13 cellular contexts compared by ENCODE assay signal in the genomic region with DNA sequence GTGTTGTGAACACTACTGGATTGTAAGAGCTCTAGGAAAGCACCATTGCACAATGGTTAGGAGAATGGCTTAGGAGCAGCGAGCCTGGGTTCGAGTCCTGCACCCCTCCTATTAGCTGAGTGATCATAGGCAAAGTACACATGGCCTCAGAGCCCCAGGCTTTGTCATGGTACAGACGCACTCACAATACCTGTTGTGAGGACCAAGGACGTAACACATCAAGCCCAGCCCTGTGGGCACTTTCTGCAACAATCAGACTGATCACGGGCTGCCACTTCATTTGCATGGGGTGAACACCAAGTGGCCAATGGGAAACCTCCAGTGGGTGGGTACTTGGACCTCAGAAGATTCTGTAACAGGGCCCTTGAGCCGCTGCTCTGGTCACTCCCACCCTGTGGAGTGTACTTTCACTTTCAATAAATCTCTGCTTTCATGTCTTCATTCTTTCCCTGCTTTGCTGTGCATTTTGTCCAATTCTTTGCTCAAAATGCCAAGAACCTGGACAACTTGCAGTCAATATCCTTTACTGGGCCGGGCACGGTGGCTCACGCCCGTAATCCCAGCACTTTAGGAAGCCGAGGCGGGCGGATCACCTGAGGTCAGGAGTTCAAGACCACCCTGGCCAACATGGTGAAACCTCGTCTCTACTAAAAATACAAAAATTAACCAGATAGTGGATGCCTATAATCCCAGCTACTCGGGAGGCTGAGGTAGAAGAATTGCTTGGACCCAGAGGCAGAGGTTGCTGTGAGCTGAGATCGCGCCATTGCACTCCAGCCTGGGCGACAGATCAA. TPM values are rescaled to one million over a fixed set of nuclear protein-coding genes. Genes with fewer than 3 reads are reported as not detected.
DNase-seq lines count a peak whose midpoint lies in the region; ATAC-seq, FAIRE-seq and TF ChIP-seq lines count a peak whose summit lies in the region.
"Had no signal": no experiment of that assay in that cellular context is flagged by ENCODE, and none has a peak within 500 bp of the region (broad histone marks: within the 10 kb centered on the region; RNA-seq: fewer than 3 reads in every experiment).

No MANE protein-coding gene starts in this region.

- H2AFZ ChIP-seq in GM12878 (ENCODE audit: control insufficient read depth, low read depth, low read length) = no peak overlapping the region
- H2AFZ ChIP-seq in HepG2 (ENCODE audit: low read length) = peak overlapping the region; percentile 86
- H2AFZ ChIP-seq: hepatocyte had no signal

- H3K27ac ChIP-seq in GM12878 (ENCODE audit: control insufficient read depth, insufficient read depth) (no peak overlapping the region), HepG2 (ENCODE audit: extremely low read length, insufficient read depth, low read length) (no peak overlapping the region), subcutaneous abdominal adipose tissue (ENCODE audit: low read depth, low read length) (no peak overlapping the region)
- H3K27ac ChIP-seq: hepatocyte had no signal

- no peak for TF ChIP-seq POLR2A in GM12878 (IDR thresholded peaks at IDR 0.05; ENCODE audit: low read depth, low read length)
- 0 out of 4 replicates have a peak, but pooled peaks of 1 of the 2 experiments have one; percentile 49 for TF ChIP-seq POLR2A in HepG2 (IDR thresholded peaks at IDR 0.05; ENCODE audit: insufficient read depth in 1 of 2, low read depth in 2 of 2, low read length in 2 of 2)

- H3K4me1 ChIP-seq in GM12878 (ENCODE audit: control insufficient read depth, insufficient read depth, low read length) (no peaks in the 10 kb centered on the region), HepG2 (ENCODE audit: insufficient read depth, low read length) (peaks cover 34% of the 10 kb centered on the region), subcutaneous abdominal adipose tissue (ENCODE audit: control insufficient read depth in 5 of 5, insufficient read depth in 5 of 5, low read length in 5 of 5) (peaks cover 0 to 6% (median 4%) of the 10 kb centered on the region in 5 donors)

- H3K9me3 ChIP-seq in GM12878 (replicated peaks; ENCODE audit: control insufficient read depth, insufficient read depth, low read length) (no peaks in the 10 kb centered on the region), HepG2 (ENCODE audit: low read length) (no peaks in the 10 kb centered on the region), subcutaneous abdominal adipose tissue (ENCODE audit: control insufficient read depth in 5 of 5, low read length in 5 of 5) (no peaks in the 10 kb centered on the region)

- H3K36me3 ChIP-seq in GM12878 (ENCODE audit: control insufficient read depth in 2 of 2, insufficient read depth in 2 of 2, low read length in 1 of 2) (no peaks in the 10 kb centered on the region), HepG2 (replicated peaks in 1 of 2; ENCODE audit: control insufficient read depth in 1 of 2, insufficient read depth in 2 of 2, low read length in 2 of 2) (no peaks in the 10 kb centered on the region), subcutaneous abdominal adipose tissue (ENCODE audit: control insufficient read depth in 5 of 5, insufficient read depth in 5 of 5, low read length in 5 of 5) (no peaks in the 10 kb centered on the region)

- TF ChIP-seq CTCF in GM12878 (IDR thresholded peaks at IDR 0.05 in 2 of 3, conservative IDR thresholded peaks at IDR 0.05 in 1 of 3; ENCODE audit: control insufficient read depth in 2 of 3, extremely low read depth in 1 of 3, insufficient read depth in 1 of 3, low read depth in 3 of 3, low read length in 3 of 3) (no peak), HepG2 (CRISPR knock-in tag; IDR thresholded peaks at IDR 0.05) (no peak)

- POLR2A ChIA-PET in GM12878 (lab: Charles Lee) = interaction anchor here (0.6 kb wide), 1 partner anchor 103 kb away, joined by 4 read pairs; no protein-coding TSS in a partner anchor
- POLR2A ChIA-PET in HepG2 (lab: Yijun Ruan, JAX) = interaction anchor here (1.2 to 1.5 kb wide), 2 partner anchors 36 to 40 kb away, joined by 3 read pairs; no protein-coding TSS in a partner anchor

- DNase-seq in NCI-H2227 (lab: John Stamatoyannopoulos, UW; ENCODE audit: unreplicated experiment) = peak; percentile 50
- no peak for DNase-seq in NCI-H2227 treated with DMSO at 0.1 percent for 48 hours (lab: John Stamatoyannopoulos, UW)
- DNase-seq in GM12878 (ENCODE audit: low read depth, low spot score) = no peak
- peak; percentile 55 for DNase-seq in HepG2 (ENCODE audit: low spot score)
- no peak for DNase-seq in SK-N-DZ (ENCODE audit: low spot score)
- DNase-seq: activated CD4-positive, CD25-positive, alpha-beta regulatory T cell treated with anti-CD3 and anti-CD28 coated beads, Interleukin-2, amount 50 U/mL, for 72 hours; NCI-H2171; SIG-M5 had no signal

- RAD21 ChIA-PET in GM12878 (lab: Charles Lee; ENCODE audit: unreplicated experiment) = interaction anchor here (0.8 to 5.7 kb wide), 15 partner anchors 25 to 429 kb away, joined by 3 to 35 read pairs (median 4); no protein-coding TSS in a partner anchor

- no TSS peak for BruUV-seq in GM12878 (replicated peaks; lab: Mats Ljungman, UMichigan)
- no TSS peak for BruUV-seq in HepG2 (replicated peaks; lab: Mats Ljungman, UMichigan)

- H3K9ac ChIP-seq in GM12878 (ENCODE audit: control insufficient read depth, insufficient read depth, low read length) (no peak overlapping the region), HepG2 (ENCODE audit: insufficient read depth, low read depth, low read length) (no peak overlapping the region), subcutaneous abdominal adipose tissue (ENCODE audit: low read length in 5 of 5) (no peak overlapping the region)

- CTCF ChIA-PET in GM12878 (lab: Yijun Ruan, JAX) (interaction anchor here (0.9 to 11.0 kb wide), 23 partner anchors 8 to 711 kb away, joined by 3 to 217 read pairs (median 5); a partner anchor contains a TSS), HepG2 (lab: Yijun Ruan, JAX; ENCODE audit: low intra/inter-chr PET ratio, low total read pairs) (interaction anchor here (1.6 kb wide), 1 partner anchor 211 kb away, joined by 5 read pairs; no protein-coding TSS in a partner anchor)

- TF ChIP-seq RAD21 in GM12878 (IDR thresholded peaks at IDR 0.05; ENCODE audit: insufficient read depth, low read depth, low read length) (no peak), HepG2 (CRISPR knock-in tag; IDR thresholded peaks at IDR 0.05) (no peak)

- H3K4me2 ChIP-seq in GM12878 (ENCODE audit: control insufficient read depth, insufficient read depth) = no peak overlapping the region
- H3K4me2 ChIP-seq in HepG2 (ENCODE audit: low read depth, low read length) = peak overlapping the region; percentile 87
- H3K4me2 ChIP-seq: hepatocyte had no signal

- H3K4me3 ChIP-seq in GM12878 = no peak overlapping the region
- H3K4me3 ChIP-seq in HepG2 (replicated peaks in 1 of 3; ENCODE audit: insufficient read depth in 1 of 3, low read depth in 2 of 3, low read length in 3 of 3) = peak overlapping the region; percentile 30 to 68 (median 63)
- peak overlapping the region; percentile 31 to 45 (median 39) for H3K4me3 ChIP-seq in subcutaneous abdominal adipose tissue (ENCODE audit: low read depth in 1 of 5, low read length in 5 of 5)
- H3K4me3 ChIP-seq: hepatocyte had no signal

- TF ChIP-seq EP300 in GM12878 (IDR thresholded peaks at IDR 0.05; ENCODE audit: borderline replicate concordance in 1 of 2, control insufficient read depth in 1 of 2, low read depth in 2 of 2, low read length in 2 of 2) (no peak), HepG2 (IDR thresholded peaks at IDR 0.05; ENCODE audit: low read depth in 2 of 2, low read length in 2 of 2) (no peak), HepG2 (CRISPR knock-in tag; IDR thresholded peaks at IDR 0.05; ENCODE audit: borderline replicate concordance) (no peak)

- H3K27me3 ChIP-seq in GM12878 (replicated peaks in 1 of 2; ENCODE audit: control insufficient read depth in 2 of 2, insufficient read depth in 2 of 2, low read length in 1 of 2) (no peaks in the 10 kb centered on the region), HepG2 (ENCODE audit: control insufficient read depth in 1 of 2, insufficient read depth in 2 of 2, low read length in 2 of 2) (no peaks in the 10 kb centered on the region), subcutaneous abdominal adipose tissue (ENCODE audit: control insufficient read depth in 5 of 5, insufficient read depth in 4 of 5, low read length in 5 of 5) (no peaks in the 10 kb centered on the region)
- H3K27me3 ChIP-seq: hepatocyte had no signal

- 64% methylated on average over 18 of the region's 18 CpGs for WGBS in GM12878 (ENCODE audit: insufficient coverage, insufficient replicate concordance, low lambda C conversion rate, missing lambda C conversion rate)
- WGBS in HepG2 (ENCODE audit: low lambda C conversion rate) = 18% methylated on average over 16 of the region's 18 CpGs

- intact Hi-C loops in GM12878 (cut with micrococcal nuclease; ENCODE audit: unreplicated experiment) = loop anchor here (5.0 kb wide), 2 partner anchors 714 to 859 kb away; no protein-coding TSS in a partner anchor
- intact Hi-C loops in HepG2 (cut with micrococcal nuclease; ENCODE audit: unreplicated experiment) = no loop called here

- in situ Hi-C loops in GM12878 (cut with MboI) = loop anchor here (5.0 to 10.0 kb wide), 3 partner anchors 122 to 709 kb away; a partner anchor contains a TSS
- in situ Hi-C loops in HepG2 (cut with HindIII; ENCODE audit: extremely low pct_ligation_motif_present, low pct_unique_long_range_greater_than_20kb) = loop anchor here (5.0 to 10.0 kb wide), 3 partner anchors 119 to 432 kb away; no protein-coding TSS in a partner anchor

- no peaks in the 10 kb centered on the region for H3K79me2 ChIP-seq in GM12878 (ENCODE audit: control insufficient read depth, insufficient read depth, low read length)
- no peaks in the 10 kb centered on the region for H3K79me2 ChIP-seq in HepG2 (ENCODE audit: insufficient read depth, low read length)
- H3K79me2 ChIP-seq: hepatocyte had no signal

- H4K20me1 ChIP-seq in GM12878 (ENCODE audit: control insufficient read depth, insufficient read depth) (no peaks in the 10 kb centered on the region), HepG2 (ENCODE audit: insufficient read depth, low read length) (no peaks in the 10 kb centered on the region)

- SMC1A ChIA-PET in GM12878 (lab: Charles Lee; ENCODE audit: uncharacterized antibody, unreplicated experiment) = interaction anchor here (0.6 to 6.2 kb wide), 12 partner anchors 13 to 432 kb away, joined by 3 to 68 read pairs (median 4); a partner anchor contains a TSS

- peak; percentile 60 for ATAC-seq in GM12878
- ATAC-seq in HepG2 = peak; percentile 83
- no peak for ATAC-seq in HG02642 (IDR thresholded peaks at IDR 0.05; ENCODE audit: poor library complexity, unreplicated experiment)
- no peak for ATAC-seq in esophagus mucosa
- ATAC-seq: activated T-helper 17 cell treated with anti-CD3 and anti-CD28 coated beads, Interleukin-2, amount 50 U/mL, for 72 hours had no signal

- no peak for FAIRE-seq in GM12878 (lab: Jason Lieb, UNC)
- peak; percentile 50 for FAIRE-seq in HepG2 (lab: Jason Lieb, UNC)

RNA-seq across cellular contexts. Expression of a gene that starts 28.2 kb away (rescaled TPM):
- total RNA-seq in GM12878 (2013; cell fraction: nucleolus; rRNA removed) = 4.1 and 4.4 TPM in 2 replicates
- total RNA-seq in GM12878 (2014; rRNA removed) = 60.4 and 66.9 TPM in 2 replicates
- 57.9 and 58.5 TPM in 2 replicates for total RNA-seq in GM12878 (2014; rRNA removed; fragmentation: Illumina TruSeq; extraction: Trizol)
- total RNA-seq in GM12878 (2021) = 48.2 and 53.8 TPM in 2 replicates
- polyA plus RNA-seq in GM12878 (2011; ENCODE audit: low read depth) = 38.1 TPM
- polyA plus RNA-seq in GM12878 (2011; rRNA removed) = 60.9 and 71.4 TPM in 2 replicates
- polyA plus RNA-seq in GM12878 (2011; cell fraction: cytosol; rRNA removed) = 23.4 and 28.6 TPM in 2 replicates
- 11.2 and 13.0 TPM in 2 replicates for polyA plus RNA-seq in GM12878 (2011; cell fraction: nucleus; rRNA removed)
- polyA plus RNA-seq in GM12878 (2012) = 30.1 and 36.5 TPM in 2 replicates
- polyA plus RNA-seq in GM12878 (2014; fragmentation: Illumina TruSeq; extraction: Trizol) = 71.2 and 82.5 TPM in 2 replicates
- 10 to 100 TPM; 13.7 to 28.8 TPM for polyA plus RNA-seq in GM12878 (2014; fragmentation: Nextera tagmentation; extraction: Ambion mirVana)
- 53.0 and 56.8 TPM in 2 replicates for polyA plus RNA-seq in GM12878 (2014; rRNA removed)
- 100 to 1,000 TPM in 1 of 2 experiments, 10 to 100 TPM in 1; 12.8 to 139 TPM for polyA plus RNA-seq in GM12878 (2016; fragmentation: Nextera tagmentation; extraction: Ambion mirVana)
- polyA minus RNA-seq in GM12878 (2011; rRNA and poly(A)+ RNA removed) = 13.3 and 15.7 TPM in 2 replicates
- 8.0 and 9.5 TPM in 2 replicates for polyA minus RNA-seq in GM12878 (2011; cell fraction: cytosol; rRNA and poly(A)+ RNA removed)
- 3.6 and 7.3 TPM in 2 replicates for polyA minus RNA-seq in GM12878 (2011; cell fraction: nucleus; rRNA and poly(A)+ RNA removed)
- total RNA-seq in HepG2 (2016; rRNA removed; fragmentation: Illumina TruSeq; extraction: Trizol) = 115 and 122 TPM in 2 replicates
- total RNA-seq in HepG2 (2016; cell fraction: cytosol; rRNA removed; fragmentation: Illumina TruSeq; extraction: Trizol; ENCODE audit: low read depth) = 141 and 162 TPM in 2 replicates
- total RNA-seq in HepG2 (2016; cell fraction: insoluble cytoplasmic fraction; rRNA removed; fragmentation: Illumina TruSeq; extraction: Trizol) = 99.8 and 128 TPM in 2 replicates
- total RNA-seq in HepG2 (2016; cell fraction: membrane; rRNA removed; fragmentation: Illumina TruSeq; extraction: Trizol) = 204 and 226 TPM in 2 replicates
- total RNA-seq in HepG2 (2016; cell fraction: nucleus; rRNA removed; fragmentation: Illumina TruSeq; extraction: Trizol) = 42.6 and 50.7 TPM in 2 replicates
- 115 and 146 TPM in 2 replicates for polyA plus RNA-seq in HepG2 (2011; rRNA removed)
- 68.6 and 128 TPM in 2 replicates for polyA plus RNA-seq in HepG2 (2011; cell fraction: cytosol; rRNA removed)
- 20.1 and 32.1 TPM in 2 replicates for polyA plus RNA-seq in HepG2 (2011; cell fraction: nucleus; rRNA removed)
- 136 and 145 TPM in 2 replicates for polyA plus RNA-seq in HepG2 (2012)
- polyA plus RNA-seq in HepG2 (2016; cell fraction: cytosol; fragmentation: Illumina TruSeq; extraction: Trizol; ENCODE audit: low read depth) = 197 and 237 TPM in 2 replicates
- polyA plus RNA-seq in HepG2 (2016; cell fraction: insoluble cytoplasmic fraction; fragmentation: Illumina TruSeq; extraction: Trizol; ENCODE audit: low read depth) = 161 and 168 TPM in 2 replicates
- polyA plus RNA-seq in HepG2 (2016; cell fraction: membrane; fragmentation: Illumina TruSeq; extraction: Trizol; ENCODE audit: low read depth) = 243 and 290 TPM in 2 replicates
- 104 and 106 TPM in 2 replicates for polyA plus RNA-seq in HepG2 (2016; cell fraction: nucleus; fragmentation: Illumina TruSeq; extraction: Trizol; ENCODE audit: insufficient read depth, low read depth)
- polyA minus RNA-seq in HepG2 (2011; rRNA and poly(A)+ RNA removed; ENCODE audit: low replicate concordance) = 17.9 and 35.5 TPM in 2 replicates
- polyA minus RNA-seq in HepG2 (2011; cell fraction: cytosol; rRNA and poly(A)+ RNA removed) = 42.3 and 45.6 TPM in 2 replicates
- 15.8 and 23.1 TPM in 2 replicates for polyA minus RNA-seq in HepG2 (2011; cell fraction: nucleus; rRNA and poly(A)+ RNA removed)
- polyA plus RNA-seq in SK-N-DZ (2014; cell fraction: cytosol; rRNA removed) = 63.9 and 66.4 TPM in 2 replicates
- polyA plus RNA-seq in SK-N-DZ (2014; cell fraction: nucleus; rRNA removed) = 18.0 and 33.6 TPM in 2 replicates
- total RNA-seq in esophagus mucosa = 27.8 TPM

RNA-seq across cellular contexts. Expression of a gene that starts 46.6 kb away (rescaled TPM):
- 85.2 and 87.1 TPM in 2 replicates for total RNA-seq in GM12878 (2013; cell fraction: nucleolus; rRNA removed)
- total RNA-seq in GM12878 (2014; rRNA removed) (18.5 and 20.0 TPM in 2 replicates), GM12878 (2014; rRNA removed; fragmentation: Illumina TruSeq; extraction: Trizol) (16.2 and 16.7 TPM in 2 replicates), GM12878 (2021) (40.0 and 44.1 TPM in 2 replicates), HepG2 (2016; rRNA removed; fragmentation: Illumina TruSeq; extraction: Trizol) (7.8 and 9.0 TPM in 2 replicates), esophagus mucosa (1.9 TPM)
- polyA plus RNA-seq in GM12878 (2011; ENCODE audit: low read depth) = 3.2 TPM
- polyA plus RNA-seq in GM12878 (2011; rRNA removed) (9.2 and 13.7 TPM in 2 replicates), GM12878 (2014; fragmentation: Illumina TruSeq; extraction: Trizol) (11.4 and 12.9 TPM in 2 replicates), GM12878 (2014; fragmentation: Nextera tagmentation; extraction: Ambion mirVana) (1 to 10 TPM; 1.4 TPM), GM12878 (2014; rRNA removed) (16.3 and 17.2 TPM in 2 replicates), GM12878 (2016; fragmentation: Nextera tagmentation; extraction: Ambion mirVana) (10 to 100 TPM; 11.6 to 13.0 TPM), HepG2 (2011; rRNA removed) (8.0 and 9.3 TPM in 2 replicates)
- 8.8 and 9.1 TPM in 2 replicates for polyA plus RNA-seq in GM12878 (2011; cell fraction: cytosol; rRNA removed)
- polyA plus RNA-seq in GM12878 (2011; cell fraction: nucleus; rRNA removed) = 35.2 and 47.8 TPM in 2 replicates
- 5.3 and 5.8 TPM in 2 replicates for polyA plus RNA-seq in GM12878 (2012)
- 23.6 and 27.6 TPM in 2 replicates for polyA minus RNA-seq in GM12878 (2011; rRNA and poly(A)+ RNA removed)
- 11.1 and 11.3 TPM in 2 replicates for polyA minus RNA-seq in GM12878 (2011; cell fraction: cytosol; rRNA and poly(A)+ RNA removed)
- 21.9 and 38.7 TPM in 2 replicates for polyA minus RNA-seq in GM12878 (2011; cell fraction: nucleus; rRNA and poly(A)+ RNA removed)
- 2.1 and 2.5 TPM in 2 replicates for total RNA-seq in HepG2 (2016; cell fraction: cytosol; rRNA removed; fragmentation: Illumina TruSeq; extraction: Trizol; ENCODE audit: low read depth)
- total RNA-seq in HepG2 (2016; cell fraction: insoluble cytoplasmic fraction; rRNA removed; fragmentation: Illumina TruSeq; extraction: Trizol) = 6.6 and 8.6 TPM in 2 replicates
- 2.8 and 3.5 TPM in 2 replicates for total RNA-seq in HepG2 (2016; cell fraction: membrane; rRNA removed; fragmentation: Illumina TruSeq; extraction: Trizol)
- total RNA-seq in HepG2 (2016; cell fraction: nucleus; rRNA removed; fragmentation: Illumina TruSeq; extraction: Trizol) = 14.8 and 16.4 TPM in 2 replicates
- 3.1 and 3.2 TPM in 2 replicates for polyA plus RNA-seq in HepG2 (2011; cell fraction: cytosol; rRNA removed)
- 32.7 and 44.3 TPM in 2 replicates for polyA plus RNA-seq in HepG2 (2011; cell fraction: nucleus; rRNA removed)
- polyA plus RNA-seq in HepG2 (2012) = 3.7 and 4.9 TPM in 2 replicates
- 0.24 and 0.25 TPM in 2 replicates for polyA plus RNA-seq in HepG2 (2016; cell fraction: cytosol; fragmentation: Illumina TruSeq; extraction: Trizol; ENCODE audit: low read depth)
- polyA plus RNA-seq in HepG2 (2016; cell fraction: insoluble cytoplasmic fraction; fragmentation: Illumina TruSeq; extraction: Trizol; ENCODE audit: low read depth) = 2.0 and 2.7 TPM in 2 replicates
- polyA plus RNA-seq in HepG2 (2016; cell fraction: membrane; fragmentation: Illumina TruSeq; extraction: Trizol; ENCODE audit: low read depth) = 0.50 and 0.55 TPM in 2 replicates
- polyA plus RNA-seq in HepG2 (2016; cell fraction: nucleus; fragmentation: Illumina TruSeq; extraction: Trizol; ENCODE audit: insufficient read depth, low read depth) = 10.7 and 10.9 TPM in 2 replicates
- 0.72 and 21.2 TPM in 2 replicates for polyA minus RNA-seq in HepG2 (2011; rRNA and poly(A)+ RNA removed; ENCODE audit: low replicate concordance)
- 6.8 and 8.6 TPM in 2 replicates for polyA minus RNA-seq in HepG2 (2011; cell fraction: cytosol; rRNA and poly(A)+ RNA removed)
- 43.0 and 46.7 TPM in 2 replicates for polyA minus RNA-seq in HepG2 (2011; cell fraction: nucleus; rRNA and poly(A)+ RNA removed)
- polyA plus RNA-seq in SK-N-DZ (2014; cell fraction: cytosol; rRNA removed) = 0.63 and 0.71 TPM in 2 replicates
- polyA plus RNA-seq in SK-N-DZ (2014; cell fraction: nucleus; rRNA removed) = 0.58 and 0.70 TPM in 2 replicates

Comparison
In these comparisons a context has a peak if more than half of its experiments do, and no peak if none do; other contexts are left out.
1. DNase-seq: peak in NCI-H2227 (single experiment) and HepG2 (single experiment); none in NCI-H2227 treated with DMSO at 0.1 percent for 48 hours (single experiment), GM12878 (single experiment) and SK-N-DZ (single experiment).
2. ATAC-seq: peak in GM12878 (single experiment) and HepG2 (single experiment); none in HG02642 (single experiment) and esophagus mucosa (single experiment).